Comparison of ENCODE assay signal across 1 cellular context in the genomic region with DNA sequence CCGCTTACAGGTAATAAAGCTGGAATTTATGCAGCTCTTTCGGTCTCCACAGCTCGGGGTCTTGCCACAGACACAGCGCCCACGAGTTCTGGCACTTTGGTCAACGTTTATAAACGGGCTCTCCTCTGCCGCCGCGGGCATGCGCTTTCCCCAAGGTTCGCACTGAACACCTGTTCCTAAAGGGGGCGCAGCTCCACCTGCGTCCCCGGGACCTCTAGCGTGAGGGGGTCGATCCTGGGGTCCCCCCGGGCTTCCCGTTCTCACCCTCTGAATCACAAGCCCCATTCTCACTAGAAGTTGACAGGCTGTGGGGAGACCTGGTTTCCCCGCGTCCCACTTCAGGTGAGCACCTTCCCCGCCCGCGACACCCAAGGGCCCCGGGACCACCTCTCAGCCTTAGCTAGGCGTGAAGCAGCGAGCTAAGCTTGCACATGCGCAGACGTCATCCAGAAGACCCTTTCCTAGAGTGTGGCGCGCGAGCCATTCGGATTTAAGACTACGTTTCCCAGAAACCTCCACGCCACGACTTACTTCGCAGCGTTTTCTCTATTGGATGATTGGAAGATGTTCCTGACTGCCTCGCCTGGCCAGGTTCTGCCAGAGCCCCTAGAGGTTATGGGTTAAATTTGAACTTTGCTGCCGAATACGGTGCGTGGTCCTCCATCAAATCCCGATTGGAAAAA.
TF ChIP-seq lines count a peak whose summit lies in the region.

No MANE protein-coding gene starts in this region.

TF ChIP-seq in neural cell, 6 proteins besides CTCF, POLR2A, EP300 and RAD21 (continued from another document):
- TF ChIP-seq, protein P1, sequence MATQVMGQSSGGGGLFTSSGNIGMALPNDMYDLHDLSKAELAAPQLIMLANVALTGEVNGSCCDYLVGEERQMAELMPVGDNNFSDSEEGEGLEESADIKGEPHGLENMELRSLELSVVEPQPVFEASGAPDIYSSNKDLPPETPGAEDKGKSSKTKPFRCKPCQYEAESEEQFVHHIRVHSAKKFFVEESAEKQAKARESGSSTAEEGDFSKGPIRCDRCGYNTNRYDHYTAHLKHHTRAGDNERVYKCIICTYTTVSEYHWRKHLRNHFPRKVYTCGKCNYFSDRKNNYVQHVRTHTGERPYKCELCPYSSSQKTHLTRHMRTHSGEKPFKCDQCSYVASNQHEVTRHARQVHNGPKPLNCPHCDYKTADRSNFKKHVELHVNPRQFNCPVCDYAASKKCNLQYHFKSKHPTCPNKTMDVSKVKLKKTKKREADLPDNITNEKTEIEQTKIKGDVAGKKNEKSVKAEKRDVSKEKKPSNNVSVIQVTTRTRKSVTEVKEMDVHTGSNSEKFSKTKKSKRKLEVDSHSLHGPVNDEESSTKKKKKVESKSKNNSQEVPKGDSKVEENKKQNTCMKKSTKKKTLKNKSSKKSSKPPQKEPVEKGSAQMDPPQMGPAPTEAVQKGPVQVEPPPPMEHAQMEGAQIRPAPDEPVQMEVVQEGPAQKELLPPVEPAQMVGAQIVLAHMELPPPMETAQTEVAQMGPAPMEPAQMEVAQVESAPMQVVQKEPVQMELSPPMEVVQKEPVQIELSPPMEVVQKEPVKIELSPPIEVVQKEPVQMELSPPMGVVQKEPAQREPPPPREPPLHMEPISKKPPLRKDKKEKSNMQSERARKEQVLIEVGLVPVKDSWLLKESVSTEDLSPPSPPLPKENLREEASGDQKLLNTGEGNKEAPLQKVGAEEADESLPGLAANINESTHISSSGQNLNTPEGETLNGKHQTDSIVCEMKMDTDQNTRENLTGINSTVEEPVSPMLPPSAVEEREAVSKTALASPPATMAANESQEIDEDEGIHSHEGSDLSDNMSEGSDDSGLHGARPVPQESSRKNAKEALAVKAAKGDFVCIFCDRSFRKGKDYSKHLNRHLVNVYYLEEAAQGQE (IDR thresholded peaks at IDR 0.05; ENCODE audit: borderline replicate concordance) = no peak
- TF ChIP-seq MXI1 (conservative IDR thresholded peaks at IDR 0.05; ENCODE audit: poor library complexity, severe bottlenecking) = peak; percentile 81
- peak; percentile 74 for TF ChIP-seq SMC3 (conservative IDR thresholded peaks at IDR 0.05; ENCODE audit: poor library complexity)
- peak; percentile 67 for TF ChIP-seq TAF1 (IDR thresholded peaks at IDR 0.05; ENCODE audit: low read depth)
